Comparison of ENCODE assay signal across 17 cellular contexts in the genomic region with DNA sequence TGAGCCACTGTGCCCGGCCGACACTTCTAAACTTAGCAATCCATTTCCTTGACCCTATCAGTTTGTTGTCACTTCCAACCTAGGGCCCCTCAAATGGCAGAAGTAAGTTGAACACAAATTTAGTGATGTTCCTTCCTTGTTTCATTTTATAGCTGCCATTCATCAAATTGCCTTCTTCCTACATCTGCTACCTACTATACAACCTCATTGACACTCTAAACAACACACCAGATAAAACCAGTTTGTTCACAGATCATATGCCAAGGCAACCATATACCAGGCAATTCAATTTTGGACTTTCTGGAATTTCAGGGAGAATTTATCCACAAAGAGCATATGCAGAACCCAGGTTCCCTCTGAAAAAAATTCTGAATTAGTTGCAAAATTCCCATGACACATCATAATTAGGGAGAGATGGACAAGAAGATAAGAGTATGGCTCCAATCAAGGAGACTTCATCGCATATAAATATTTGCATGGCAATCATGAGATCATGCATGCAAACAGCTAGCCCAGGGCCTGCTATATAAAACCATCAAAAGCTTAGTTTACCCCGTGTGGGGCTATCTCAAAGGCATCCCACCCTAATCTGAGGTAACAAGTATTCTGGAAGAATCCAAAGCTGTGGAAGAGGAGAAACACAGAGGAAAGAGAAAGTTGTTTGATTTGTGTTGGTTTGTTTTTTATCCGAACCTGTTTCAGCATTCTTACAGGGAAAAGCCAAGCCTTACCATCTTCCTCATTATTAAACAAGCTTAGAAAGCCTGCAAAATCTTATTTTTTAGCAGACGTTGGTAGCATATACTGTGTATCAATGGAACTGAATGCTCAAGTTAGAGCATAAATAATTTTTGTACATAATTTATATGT.
"Had no signal": no experiment of that assay in that cellular context is flagged by ENCODE, and none has a peak within 500 bp of the region (broad histone marks: within the 10 kb centered on the region; RNA-seq: fewer than 3 reads in every experiment).

No MANE protein-coding gene starts in this region.

- H3K9me3 ChIP-seq: thyroid gland had no signal

- H3K9ac ChIP-seq: neural progenitor cell had no signal

- H3K27ac ChIP-seq: neural progenitor cell, thyroid gland had no signal

- H3K4me3 ChIP-seq: lung, neural progenitor cell, thyroid gland had no signal

- H3K36me3 ChIP-seq: neural progenitor cell, thyroid gland had no signal

- H3K4me2 ChIP-seq: neural progenitor cell had no signal

- H2AFZ ChIP-seq: neural progenitor cell had no signal

- H3K27me3 ChIP-seq: neural progenitor cell, thyroid gland had no signal

- DNase-seq: activated B cell treated with CpG ODN at 0.5 μM for 24 hours; activated CD4-positive, alpha-beta T cell treated with anti-CD3 and anti-CD28 coated beads for 36 hours; activated CD4-positive, alpha-beta T cell treated with anti-CD3 and anti-CD28 coated beads, Interleukin-2, amount 50 U/mL, for 4 hours; activated CD8-positive, alpha-beta memory T cell treated with anti-CD3 and anti-CD28 coated beads for 24 hours; activated CD8-positive, alpha-beta memory T cell treated with anti-CD3 and anti-CD28 coated beads, Interleukin-2, amount 50 U/mL, for 4 hours; activated T-cell treated with anti-CD3 and anti-CD28 coated beads, Interleukin-2, amount 50 U/mL, for 24 hours; aorta; dermis blood vessel endothelial cell; effector CD8-positive, alpha-beta T cell; erythroblast; naive thymus-derived CD4-positive, alpha-beta T cell; retina; stimulated activated CD4-positive, alpha-beta T cell treated with anti-CD3 and anti-CD28 coated beads, Interleukin-4, amount 100 ng/mL, for 4 hours; substantia nigra; thyroid gland had no signal
